ENCODE assay signal across 2 cellular contexts in the genomic region with DNA sequence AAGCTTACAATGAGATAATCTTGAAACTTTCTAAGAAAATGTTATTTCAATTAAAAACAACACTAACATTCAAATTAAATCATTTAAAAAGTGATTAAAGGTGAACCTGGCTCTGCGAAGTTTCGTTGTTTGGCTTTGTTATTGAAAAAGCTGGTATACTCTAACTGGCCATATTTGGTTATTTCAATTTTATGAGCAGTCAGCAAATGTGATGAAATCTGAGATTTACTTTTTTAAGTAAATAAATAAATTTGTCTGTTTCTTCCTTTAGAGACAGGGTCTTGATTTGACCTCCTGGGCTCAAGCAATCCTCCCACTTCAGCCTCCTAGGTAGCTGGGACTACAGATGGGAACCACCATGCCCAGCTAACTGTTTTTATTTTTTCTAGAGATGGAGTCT.
TF ChIP-seq lines count a peak whose summit lies in the region.

No MANE protein-coding gene starts in this region.

TF ChIP-seq in HepG2, 621 proteins besides CTCF, POLR2A, EP300 and RAD21:
- TF ChIP-seq TP53 (CRISPR knock-in tag; conservative IDR thresholded peaks at IDR 0.05) (no peak), HDAC2 (CRISPR knock-in tag; IDR thresholded peaks at IDR 0.05) (no peak), NR1H2 (CRISPR knock-in tag; IDR thresholded peaks at IDR 0.05; ENCODE audit: borderline replicate concordance, low read depth) (no peak), ZSCAN25 (CRISPR knock-in tag; IDR thresholded peaks at IDR 0.05) (no peak), ZNF17 (CRISPR knock-in tag; IDR thresholded peaks at IDR 0.05) (no peak), MAFF (IDR thresholded peaks at IDR 0.05; ENCODE audit: low read depth, low read length) (peak; percentile 43; the same call in 1 of the 2 replicates), SIX4 (CRISPR knock-in tag; IDR thresholded peaks at IDR 0.05) (no peak), MAFK (conservative IDR thresholded peaks at IDR 0.05 in 1 of 2, IDR thresholded peaks at IDR 0.05 in 1 of 2; ENCODE audit: low read length in 2 of 2) (peak; percentile 50 to 66)
- TF ChIP-seq, protein P1, sequence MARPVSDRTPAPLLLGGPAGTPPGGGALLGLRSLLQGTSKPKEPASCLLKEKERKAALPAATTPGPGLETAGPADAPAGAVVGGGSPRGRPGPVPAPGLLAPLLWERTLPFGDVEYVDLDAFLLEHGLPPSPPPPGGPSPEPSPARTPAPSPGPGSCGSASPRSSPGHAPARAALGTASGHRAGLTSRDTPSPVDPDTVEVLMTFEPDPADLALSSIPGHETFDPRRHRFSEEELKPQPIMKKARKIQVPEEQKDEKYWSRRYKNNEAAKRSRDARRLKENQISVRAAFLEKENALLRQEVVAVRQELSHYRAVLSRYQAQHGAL (CRISPR knock-in tag; IDR thresholded peaks at IDR 0.05; ENCODE audit: not compliant biosample characterization), result no peak
- TF ChIP-seq, protein P2, sequence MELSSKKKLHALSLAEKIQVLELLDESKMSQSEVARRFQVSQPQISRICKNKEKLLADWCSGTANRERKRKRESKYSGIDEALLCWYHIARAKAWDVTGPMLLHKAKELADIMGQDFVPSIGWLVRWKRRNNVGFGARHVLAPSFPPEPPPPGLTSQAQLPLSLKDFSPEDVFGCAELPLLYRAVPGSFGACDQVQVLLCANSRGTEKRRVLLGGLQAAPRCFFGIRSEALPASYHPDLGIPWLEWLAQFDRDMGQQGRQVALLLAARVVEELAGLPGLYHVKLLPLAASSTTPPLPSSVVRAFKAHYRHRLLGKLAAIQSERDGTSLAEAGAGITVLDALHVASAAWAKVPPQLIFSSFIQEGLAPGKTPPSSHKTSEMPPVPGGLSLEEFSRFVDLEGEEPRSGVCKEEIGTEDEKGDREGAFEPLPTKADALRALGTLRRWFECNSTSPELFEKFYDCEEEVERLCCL (CRISPR knock-in tag; IDR thresholded peaks at IDR 0.05; ENCODE audit: borderline replicate concordance), result no peak

TF ChIP-seq in IMR-90, 13 proteins besides CTCF, POLR2A, EP300 and RAD21:
- TF ChIP-seq MAFK (IDR thresholded peaks at IDR 0.05; ENCODE audit: low read depth, low read length) (peak; percentile 54), NFE2L2 (IDR thresholded peaks at IDR 0.05; ENCODE audit: low read depth, low read length) (no peak)
